21 cellular contexts compared by ENCODE assay signal in genomic region chr2:196086517-196087368, GRCh38. TPM values are rescaled to one million over a fixed set of nuclear protein-coding genes. Genes with fewer than 3 reads are reported as not detected.
DNase-seq lines count a peak whose midpoint lies in the region; ATAC-seq lines count a peak whose summit lies in the region.
"Had no signal": no experiment of that assay in that cellular context is flagged by ENCODE, and none has a peak within 500 bp of the region (broad histone marks: within the 10 kb centered on the region; RNA-seq: fewer than 3 reads in every experiment).

No MANE protein-coding gene starts in this region.

- DNase-seq in activated naive CD8-positive, alpha-beta T cell treated with anti-CD3 and anti-CD28 coated beads, Interleukin-2, amount 10 ng/mL, durations not matched to agents 7 days and 5 days: no peak
- DNase-seq in activated naive CD8-positive, alpha-beta T cell treated with anti-CD3 and anti-CD28 coated beads for 36 hours: no peak
- DNase-seq in Karpas-422 (peak; percentile 28), NCI-H510A treated with DMSO at 0.1 percent for 48 hours (lab: John Stamatoyannopoulos, UW) (no peak), NCI-H2081 treated with DMSO at 0.1 percent for 48 hours (lab: John Stamatoyannopoulos, UW) (no peak)
- DNase-seq: activated CD4-positive, alpha-beta T cell treated with anti-CD3 and anti-CD28 coated beads for 36 hours; activated effector memory CD4-positive, alpha-beta T cell treated with anti-CD3 and anti-CD28 coated beads, Interleukin-2, amount 50 U/mL, for 16 hours; adrenal gland; brain microvascular endothelial cell; colonic mucosa; HCEC 1CT; mammary epithelial cell; NCI-H1105; NCI-H446 treated with DMSO at 0.1 percent for 48 hours; stimulated activated CD4-positive, alpha-beta T cell treated with anti-CD3 and anti-CD28 coated beads, Interleukin-1b, Interleukin-23, amount 100 ng/mL, for 48 hours; testis had no signal

- H3K4me1 Mint-ChIP-seq in activated naive CD8-positive, alpha-beta T cell treated with anti-CD3 and anti-CD28 coated beads, Interleukin-2, amount 10 ng/mL, durations not matched to agents 7 days and 5 days: peaks cover 9% of the 10 kb centered on the region
- H3K4me1 Mint-ChIP-seq in activated naive CD8-positive, alpha-beta T cell treated with anti-CD3 and anti-CD28 coated beads for 36 hours: peaks cover 11% of the 10 kb centered on the region
- peaks cover 21% of the 10 kb centered on the region for H3K4me1 Mint-ChIP-seq in stimulated activated memory B cell treated with anti-CD40 and anti-IgM and Interleukin-4, amounts not matched to agents 10 μg/mL and 1 μg/mL and 100 μg/mL, for 72 hours

- H3K9me2 ChIP-seq in Karpas-422 (replicated peaks; ENCODE audit: insufficient read depth, low read length): no peaks in the 10 kb centered on the region

- POLR2A ChIA-PET in activated naive CD8-positive, alpha-beta T cell treated with anti-CD3 and anti-CD28 coated beads, Interleukin-2, amount 10 ng/mL, durations not matched to agents 7 days and 5 days (lab: Charles Lee): no interaction called here

- no peaks in the 10 kb centered on the region; the same call in 1 of the 2 replicates for H3K9me3 ChIP-seq in Karpas-422 (ENCODE audit: low read length)
- H3K9me3 ChIP-seq: adrenal gland, colonic mucosa, testis, vagina had no signal

- peaks cover 6% of the 10 kb centered on the region; the same call in 1 of the 2 replicates for H3K4me1 ChIP-seq in Karpas-422 (ENCODE audit: low read length)
- H3K4me1 ChIP-seq: adrenal gland, colonic mucosa, SJSA1, testis, vagina had no signal

- ATAC-seq in activated naive CD8-positive, alpha-beta T cell treated with anti-CD3 and anti-CD28 coated beads, Interleukin-2, amount 10 ng/mL, durations not matched to agents 7 days and 5 days (ENCODE audit: low read depth): no peak
- ATAC-seq in GM21723 (IDR thresholded peaks at IDR 0.05; ENCODE audit: unreplicated experiment) (peak; percentile 88), GM19351 (IDR thresholded peaks at IDR 0.05; ENCODE audit: unreplicated experiment) (no peak)
- no peak for ATAC-seq in stimulated activated memory B cell treated with anti-CD40 and anti-IgM and Interleukin-4, amounts not matched to agents 10 μg/mL and 1 μg/mL and 100 μg/mL, for 72 hours
- ATAC-seq: activated CD4-positive, alpha-beta T cell treated with anti-CD3 and anti-CD28 coated beads for 36 hours had no signal

- no peak overlapping the region for H3K4me2 ChIP-seq in Karpas-422 (ENCODE audit: low read depth, low read length, poor library complexity, severe bottlenecking)

- no peaks in the 10 kb centered on the region for H3K27me3 ChIP-seq in Karpas-422 (ENCODE audit: low read length)
- H3K27me3 ChIP-seq: adrenal gland, brain microvascular endothelial cell, colonic mucosa, SJSA1, testis, vagina had no signal

- no peak overlapping the region for H3K4me3 ChIP-seq in Karpas-422 (ENCODE audit: low read length)
- H3K4me3 ChIP-seq: adrenal gland, colonic mucosa, SJSA1, testis, vagina had no signal

- H3K9ac ChIP-seq in Karpas-422 (ENCODE audit: low read length): no peak overlapping the region

- no peaks in the 10 kb centered on the region for H3K79me2 ChIP-seq in Karpas-422 (ENCODE audit: low read length)

- no peak overlapping the region for H2AFZ ChIP-seq in Karpas-422 (ENCODE audit: low read length)

- H3K27ac ChIP-seq in Karpas-422 (ENCODE audit: low read length): no peak overlapping the region
- H3K27ac ChIP-seq: adrenal gland, brain microvascular endothelial cell, colonic mucosa, SJSA1, testis, vagina had no signal

- H3K36me3 ChIP-seq in Karpas-422 (ENCODE audit: insufficient read depth, low read length): no peaks in the 10 kb centered on the region
- H3K36me3 ChIP-seq: adrenal gland, brain microvascular endothelial cell, colonic mucosa, SJSA1, vagina had no signal

- H3K36me3 Mint-ChIP-seq in activated naive CD8-positive, alpha-beta T cell treated with anti-CD3 and anti-CD28 coated beads, Interleukin-2, amount 10 ng/mL, durations not matched to agents 7 days and 5 days: peaks cover 21% of the 10 kb centered on the region
- peaks cover 31% of the 10 kb centered on the region for H3K36me3 Mint-ChIP-seq in activated naive CD8-positive, alpha-beta T cell treated with anti-CD3 and anti-CD28 coated beads for 36 hours
- peaks cover 31% of the 10 kb centered on the region for H3K36me3 Mint-ChIP-seq in stimulated activated memory B cell treated with anti-CD40 and anti-IgM and Interleukin-4, amounts not matched to agents 10 μg/mL and 1 μg/mL and 100 μg/mL, for 72 hours

- H3K4me3 Mint-ChIP-seq in activated naive CD8-positive, alpha-beta T cell treated with anti-CD3 and anti-CD28 coated beads, Interleukin-2, amount 10 ng/mL, durations not matched to agents 7 days and 5 days: peak overlapping the region; percentile 39
- H3K4me3 Mint-ChIP-seq in activated naive CD8-positive, alpha-beta T cell treated with anti-CD3 and anti-CD28 coated beads for 36 hours: no peak overlapping the region
- H3K4me3 Mint-ChIP-seq in stimulated activated memory B cell treated with anti-CD40 and anti-IgM and Interleukin-4, amounts not matched to agents 10 μg/mL and 1 μg/mL and 100 μg/mL, for 72 hours: no peak overlapping the region
- H3K4me3 Mint-ChIP-seq: activated CD4-positive, alpha-beta T cell treated with anti-CD3 and anti-CD28 coated beads for 36 hours had no signal

- H3K27ac Mint-ChIP-seq in activated naive CD8-positive, alpha-beta T cell treated with anti-CD3 and anti-CD28 coated beads, Interleukin-2, amount 10 ng/mL, durations not matched to agents 7 days and 5 days: peak overlapping the region; percentile 55
- no peak overlapping the region for H3K27ac Mint-ChIP-seq in activated naive CD8-positive, alpha-beta T cell treated with anti-CD3 and anti-CD28 coated beads for 36 hours
- H3K27ac Mint-ChIP-seq in stimulated activated memory B cell treated with anti-CD40 and anti-IgM and Interleukin-4, amounts not matched to agents 10 μg/mL and 1 μg/mL and 100 μg/mL, for 72 hours: peak overlapping the region; percentile 25
- H3K27ac Mint-ChIP-seq: activated CD4-positive, alpha-beta T cell treated with anti-CD3 and anti-CD28 coated beads for 36 hours had no signal

- H3K27me3 Mint-ChIP-seq in activated naive CD8-positive, alpha-beta T cell treated with anti-CD3 and anti-CD28 coated beads, Interleukin-2, amount 10 ng/mL, durations not matched to agents 7 days and 5 days: no peaks in the 10 kb centered on the region
- no peaks in the 10 kb centered on the region for H3K27me3 Mint-ChIP-seq in activated naive CD8-positive, alpha-beta T cell treated with anti-CD3 and anti-CD28 coated beads for 36 hours
- no peaks in the 10 kb centered on the region for H3K27me3 Mint-ChIP-seq in stimulated activated memory B cell treated with anti-CD40 and anti-IgM and Interleukin-4, amounts not matched to agents 10 μg/mL and 1 μg/mL and 100 μg/mL, for 72 hours
- H3K27me3 Mint-ChIP-seq: activated CD4-positive, alpha-beta T cell treated with anti-CD3 and anti-CD28 coated beads for 36 hours had no signal

- H3K9me3 Mint-ChIP-seq in activated naive CD8-positive, alpha-beta T cell treated with anti-CD3 and anti-CD28 coated beads, Interleukin-2, amount 10 ng/mL, durations not matched to agents 7 days and 5 days: peaks cover 26% of the 10 kb centered on the region
- H3K9me3 Mint-ChIP-seq in activated naive CD8-positive, alpha-beta T cell treated with anti-CD3 and anti-CD28 coated beads for 36 hours: peaks cover 34% of the 10 kb centered on the region
- peaks cover 21% of the 10 kb centered on the region for H3K9me3 Mint-ChIP-seq in stimulated activated memory B cell treated with anti-CD40 and anti-IgM and Interleukin-4, amounts not matched to agents 10 μg/mL and 1 μg/mL and 100 μg/mL, for 72 hours

- no peaks in the 10 kb centered on the region for H4K20me1 ChIP-seq in Karpas-422 (ENCODE audit: insufficient read depth, low read depth, low read length)

RNA-seq across cellular contexts. Expression of gene DNAH7, which starts 18.1 kb away (rescaled TPM):
- not detected for total RNA-seq in activated naive CD8-positive, alpha-beta T cell treated with anti-CD3 and anti-CD28 coated beads, Interleukin-2, amount 10 ng/mL, durations not matched to agents 7 days and 5 days
- total RNA-seq in activated naive CD8-positive, alpha-beta T cell treated with anti-CD3 and anti-CD28 coated beads for 36 hours: under 1 TPM in 1 of 2 experiments, not detected in 1; 0.18 TPM
- total RNA-seq in Karpas-422 (2014; rRNA removed; shearing (Covaris generic); ENCODE audit: low replicate concordance): 0.14 and 0.82 TPM in 2 replicates
- total RNA-seq: activated CD4-positive, alpha-beta T cell treated with anti-CD3 and anti-CD28 coated beads for 36 hours had no signal
